In genomic region chr4:156036496-156036895, GRCh38 we compare ENCODE assay signal across 14 cellular contexts.
"Had no signal": no experiment of that assay in that cellular context is flagged by ENCODE, and none has a peak within 500 bp of the region (broad histone marks: within the 10 kb centered on the region; RNA-seq: fewer than 3 reads in every experiment).

No MANE protein-coding gene starts in this region.

- DNase-seq: activated CD4-positive, alpha-beta T cell treated with anti-CD3 and anti-CD28 coated beads for 1 hour; activated CD4-positive, alpha-beta T cell treated with anti-CD3 and anti-CD28 coated beads, Interleukin-2, amount 50 U/mL, for 48 hours; activated CD8-positive, alpha-beta memory T cell treated with anti-CD3 and anti-CD28 coated beads, Interleukin-2, amount 10 ng/mL, durations not matched to agents 7 days and 5 days; activated effector memory CD4-positive, alpha-beta T cell treated with Interleukin-2 at 50 U/mL for 16 hours; activated naive CD4-positive, alpha-beta T cell treated with anti-CD3 and anti-CD28 coated beads, Interleukin-2, amount 50 U/mL, for 16 hours; activated T-cell treated with anti-CD3 and anti-CD28 coated beads, Interleukin-2, amount 50 U/mL, for 24 hours; effector memory CD8-positive, alpha-beta T cell; foreskin melanocyte; head of caudate nucleus; mesendoderm; stimulated activated CD4-positive, alpha-beta T cell treated with anti-CD3 and anti-CD28 coated beads, Interleukin-2, amount 100 ng/mL, for 48 hours; tibial artery had no signal

- ATAC-seq: activated CD8-positive, alpha-beta memory T cell treated with anti-CD3 and anti-CD28 coated beads, Interleukin-2, amount 10 ng/mL, durations not matched to agents 7 days and 5 days; effector memory CD8-positive, alpha-beta T cell; natural killer cell treated with Interleukin-12 subunit alpha and Interleukin-12 subunit beta and Interleukin-15 and Interleukin-18, amount 100 ng/mL, for 72 hours; stimulated activated memory B cell treated with anti-CD40 and anti-IgM and Interleukin-4, amounts not matched to agents 10 μg/mL and 1 μg/mL and 100 μg/mL, for 72 hours had no signal
